3 cellular contexts compared by ENCODE assay signal in genomic region chr2:157835425-157835824, GRCh38.
TF ChIP-seq lines count a peak whose summit lies in the region.

No MANE protein-coding gene starts in this region.

TF ChIP-seq in HepG2, 621 proteins besides CTCF, POLR2A, EP300 and RAD21:
- TF ChIP-seq HMGXB4 (CRISPR knock-in tag; IDR thresholded peaks at IDR 0.05; ENCODE audit: borderline replicate concordance in 1 of 2, low read depth in 1 of 2) (no peak), MAFK (conservative IDR thresholded peaks at IDR 0.05 in 1 of 2, IDR thresholded peaks at IDR 0.05 in 1 of 2; ENCODE audit: low read length in 2 of 2) (peak; percentile 61 to 65), MAFF (IDR thresholded peaks at IDR 0.05; ENCODE audit: low read depth, low read length) (peak; percentile 61), ZNF430 (CRISPR knock-in tag; IDR thresholded peaks at IDR 0.05) (no peak)
TF ChIP-seq in HepG2: peak in this region for 2.

TF ChIP-seq in GM23338, 12 proteins besides CTCF, POLR2A, EP300 and RAD21 (continues in another document):
- no peak for TF ChIP-seq NANOG (IDR thresholded peaks at IDR 0.05; ENCODE audit: borderline replicate concordance)
- TF ChIP-seq EZH2 (IDR thresholded peaks at IDR 0.05; ENCODE audit: low read depth, unreplicated experiment) = no peak
- no peak for TF ChIP-seq ZNF462 (CRISPR knock-in tag; IDR thresholded peaks at IDR 0.05)
- no peak for TF ChIP-seq REST (IDR thresholded peaks at IDR 0.05; ENCODE audit: unreplicated experiment)
- no peak for TF ChIP-seq ZNF114 (CRISPR knock-in tag; IDR thresholded peaks at IDR 0.05)
- no peak for TF ChIP-seq CREB1 (CRISPR knock-in tag; IDR thresholded peaks at IDR 0.05; ENCODE audit: low read depth)
- no peak for TF ChIP-seq STAT1 (IDR thresholded peaks at IDR 0.05; ENCODE audit: unreplicated experiment)
- TF ChIP-seq POLR2AphosphoS5 (IDR thresholded peaks at IDR 0.05; ENCODE audit: low read depth) = no peak
- no peak for TF ChIP-seq ZNF331 (CRISPR knock-in tag; IDR thresholded peaks at IDR 0.05; ENCODE audit: low read depth)
- no peak for TF ChIP-seq JUNB (IDR thresholded peaks at IDR 0.05; ENCODE audit: unreplicated experiment)

TF ChIP-seq in K562, 482 proteins besides CTCF, POLR2A, EP300 and RAD21:
- TF ChIP-seq MAFG (tag; conservative IDR thresholded peaks at IDR 0.05) (peak; percentile 64), C11orf30 (IDR thresholded peaks at IDR 0.05; ENCODE audit: low read depth) (peak; percentile 79), MAFF (IDR thresholded peaks at IDR 0.05; ENCODE audit: low read length) (peak; percentile 57; the same call in 1 of the 2 replicates), MITF (IDR thresholded peaks at IDR 0.05) (no peak), ZNF655 (CRISPR knock-in tag; IDR thresholded peaks at IDR 0.05) (no peak), MBD2 (IDR thresholded peaks at IDR 0.05; ENCODE audit: borderline replicate concordance, low read depth) (no peak), PBX2 (CRISPR knock-in tag; IDR thresholded peaks at IDR 0.05; ENCODE audit: low read depth) (no peak), PBX2 (tag; conservative IDR thresholded peaks at IDR 0.05; ENCODE audit: low read depth) (no peak), VEZF1 (CRISPR knock-in tag; IDR thresholded peaks at IDR 0.05) (no peak), MAFK (IDR thresholded peaks at IDR 0.05; ENCODE audit: low read length) (peak; percentile 36; the same call in 1 of the 2 replicates), RCOR1 (IDR thresholded peaks at IDR 0.05; ENCODE audit: borderline replicate concordance in 1 of 2, low read depth in 2 of 2, low read length in 2 of 2) (no peak), HMBOX1 (IDR thresholded peaks at IDR 0.05) (peak; percentile 39; the same call in 1 of the 2 replicates), ZNF586 (CRISPR knock-in tag; conservative IDR thresholded peaks at IDR 0.05) (no peak), MTA2 (IDR thresholded peaks at IDR 0.05; ENCODE audit: low read depth) (no peak), ZNF316 (IDR thresholded peaks at IDR 0.05) (peak; percentile 87)
TF ChIP-seq in K562: peak in this region for 6.
